ENCODE assay signal across 1 cellular context in the genomic region with DNA sequence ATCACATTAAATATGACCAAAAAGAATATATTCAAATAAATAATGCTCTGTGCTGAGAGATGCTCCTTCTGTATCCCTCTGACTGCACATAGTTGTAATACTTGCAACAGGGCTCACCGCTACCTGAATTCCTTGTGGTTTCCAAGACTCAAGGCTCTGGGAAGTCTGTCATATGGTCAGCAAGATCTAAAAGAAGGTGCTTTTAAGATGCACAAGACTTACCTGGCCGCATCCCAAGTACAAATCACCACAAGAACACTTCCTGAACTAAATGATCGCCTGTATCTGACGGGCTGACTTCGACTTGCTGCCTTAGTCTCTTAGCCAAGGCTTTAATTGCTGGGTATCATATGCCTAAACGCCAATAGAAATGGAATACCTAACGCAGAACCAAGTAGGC.
TF ChIP-seq lines count a peak whose summit lies in the region.

No MANE protein-coding gene starts in this region.

TF ChIP-seq in IMR-90, 13 proteins besides CTCF, POLR2A, EP300 and RAD21:
- TF ChIP-seq MXI1 (IDR thresholded peaks at IDR 0.05; ENCODE audit: borderline replicate concordance, low read depth, low read length) (no peak), CEBPB (IDR thresholded peaks at IDR 0.05; ENCODE audit: low read depth, low read length) (no peak), FOS (IDR thresholded peaks at IDR 0.05; ENCODE audit: low read depth, low read length) (no peak), CHD1 (IDR thresholded peaks at IDR 0.05; ENCODE audit: low read depth, low read length) (no peak), RFX5 (IDR thresholded peaks at IDR 0.05; ENCODE audit: low read depth, low read length) (no peak), BHLHE40 (IDR thresholded peaks at IDR 0.05; ENCODE audit: low read depth, low read length) (no peak)
- TF ChIP-seq, protein P1, sequence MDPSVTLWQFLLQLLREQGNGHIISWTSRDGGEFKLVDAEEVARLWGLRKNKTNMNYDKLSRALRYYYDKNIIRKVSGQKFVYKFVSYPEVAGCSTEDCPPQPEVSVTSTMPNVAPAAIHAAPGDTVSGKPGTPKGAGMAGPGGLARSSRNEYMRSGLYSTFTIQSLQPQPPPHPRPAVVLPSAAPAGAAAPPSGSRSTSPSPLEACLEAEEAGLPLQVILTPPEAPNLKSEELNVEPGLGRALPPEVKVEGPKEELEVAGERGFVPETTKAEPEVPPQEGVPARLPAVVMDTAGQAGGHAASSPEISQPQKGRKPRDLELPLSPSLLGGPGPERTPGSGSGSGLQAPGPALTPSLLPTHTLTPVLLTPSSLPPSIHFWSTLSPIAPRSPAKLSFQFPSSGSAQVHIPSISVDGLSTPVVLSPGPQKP (IDR thresholded peaks at IDR 0.05; ENCODE audit: borderline replicate concordance, low read depth, low read length): no peak
